8 cellular contexts compared by ENCODE assay signal in the genomic region with DNA sequence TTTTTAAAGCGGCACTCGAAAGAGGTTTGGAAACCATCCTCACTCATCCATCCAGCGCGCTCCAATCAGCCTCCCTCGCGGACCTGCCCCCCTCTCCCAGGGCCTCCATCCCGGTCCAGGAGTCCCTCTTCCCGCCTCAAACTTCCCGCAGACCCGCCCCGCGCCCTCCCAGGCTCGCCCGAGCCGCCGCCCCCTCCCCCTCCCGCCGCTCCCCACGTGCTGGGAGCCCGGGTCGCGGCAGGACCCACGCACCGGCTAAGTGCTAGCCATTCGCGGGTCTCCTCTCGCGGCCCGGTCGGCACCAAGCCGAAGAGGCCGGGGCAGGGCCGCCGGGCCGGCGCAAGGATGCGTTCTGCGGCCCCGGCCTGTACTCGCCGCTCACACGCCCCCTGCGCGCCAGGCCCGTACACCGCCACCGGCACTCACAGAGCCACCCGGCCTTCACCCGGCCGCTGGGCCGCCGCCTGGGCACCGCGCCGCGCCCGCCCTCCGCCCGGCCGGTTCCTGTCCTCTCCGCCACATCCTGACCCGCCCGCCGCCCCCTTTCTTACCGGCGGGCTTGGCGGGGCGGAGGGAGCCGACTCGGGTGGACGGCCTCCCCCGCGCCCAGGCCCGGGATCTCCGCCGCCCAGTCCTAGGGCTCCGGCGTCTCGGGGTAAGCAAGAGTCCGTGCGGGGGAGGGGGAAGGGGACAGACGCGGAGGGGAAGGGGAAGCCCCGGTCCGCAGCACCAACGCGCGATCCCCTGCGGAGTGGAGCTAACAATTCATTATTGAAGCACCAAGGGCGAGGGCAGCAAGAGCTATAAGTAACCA. TPM values are rescaled to one million over a fixed set of nuclear protein-coding genes. Genes with fewer than 3 reads are reported as not detected.
DNase-seq lines count a peak whose midpoint lies in the region; ATAC-seq and TF ChIP-seq lines count a peak whose summit lies in the region.

No MANE protein-coding gene starts in this region.

- H3K27ac Mint-ChIP-seq in T-cell: peak overlapping the region; percentile 99 to 100

- intact Hi-C loops in body of pancreas (cut with DNase I) (no loop called here), gastrocnemius medialis (cut with DNase I; ENCODE audit: low total_unique reads) (loop anchor here (5.0 kb wide), 1 partner anchor 1609 kb away; the partner anchor contains the start of gene FAM174A)

- no peaks in the 10 kb centered on the region for H3K9me3 Mint-ChIP-seq in T-cell

- peaks cover 31% of the 10 kb centered on the region for H3K36me3 ChIP-seq in HUES48 (ENCODE audit: control insufficient read depth, insufficient read depth, low read length)
- H3K36me3 ChIP-seq in body of pancreas (replicated peaks in 1 of 2; ENCODE audit: insufficient read depth in 1 of 2, low read depth in 2 of 2): peaks cover 0 to 5% of the 10 kb centered on the region in 2 donors
- H3K36me3 ChIP-seq in gastrocnemius medialis: peaks cover 0 to 18% of the 10 kb centered on the region in 2 donors

- H3K4me3 ChIP-seq in HUES48 (ENCODE audit: low read depth, low read length) (peak overlapping the region; percentile 84), body of pancreas (peak overlapping the region; percentile 6 to 77), iPS-11a (ENCODE audit: low read depth, low read length) (peak overlapping the region; percentile 76), gastrocnemius medialis (peak overlapping the region; percentile 77 to 93 (median 84))

- peaks cover 68 to 75% (median 71%) of the 10 kb centered on the region in 3 donors for H3K4me1 Mint-ChIP-seq in T-cell

- H3K27me3 ChIP-seq in HUES48 (ENCODE audit: control insufficient read depth, insufficient read depth, low read length): no peaks in the 10 kb centered on the region
- no peaks in the 10 kb centered on the region for H3K27me3 ChIP-seq in body of pancreas
- no peaks in the 10 kb centered on the region for H3K27me3 ChIP-seq in gastrocnemius medialis

- peaks cover 13% of the 10 kb centered on the region for H3K4me1 ChIP-seq in HUES48 (ENCODE audit: control insufficient read depth, insufficient read depth, low read length)
- H3K4me1 ChIP-seq in body of pancreas: peaks cover 42% of the 10 kb centered on the region
- H3K4me1 ChIP-seq in gastrocnemius medialis: peaks cover 48% of the 10 kb centered on the region in 2 donors

- WGBS in body of pancreas, 2 donors: 1 to 4% methylated on average over 7 to 87 of the region's 90 CpGs

- H3K9me3 ChIP-seq in HUES48 (ENCODE audit: control insufficient read depth, insufficient read depth, low read length) (no peaks in the 10 kb centered on the region), body of pancreas (no peaks in the 10 kb centered on the region), gastrocnemius medialis (no peaks in the 10 kb centered on the region)

- DNase-seq in DMS53 (lab: John Stamatoyannopoulos, UW): peak; percentile 90
- DNase-seq in T-cell: peak in 31 of 34 experiments; percentile 1 to 55 (median 26)
- DNase-seq in body of pancreas: peak; percentile 47 to 78 (median 61)
- peak; percentile 53 for DNase-seq in gastrocnemius medialis
- DNase-seq in DMS79 (lab: John Stamatoyannopoulos, UW): no peak

- CTCF ChIA-PET in T-cell (lab: Charles Lee): interaction anchor here in 1 of 2 donors (1.1 to 2.1 kb wide), 2 partner anchors 15 to 105 kb away, joined by 3 to 7 read pairs; no protein-coding TSS in a partner anchor

- no peak for TF ChIP-seq POLR2A in body of pancreas (IDR thresholded peaks at IDR 0.05)
- TF ChIP-seq POLR2A in gastrocnemius medialis (IDR thresholded peaks at IDR 0.05): no peak

- in situ Hi-C loops in gastrocnemius medialis (cut with MboI; ENCODE audit: low sequenced_read_pairs in 4 of 4): loop anchor here in 1 of 4 donors (10.0 kb wide), 1 partner anchor 153 kb away; the partner anchor contains the start of gene RGMB

- ATAC-seq in GM21423 (IDR thresholded peaks at IDR 0.05; ENCODE audit: unreplicated experiment) (peak; percentile 30), T-cell (replicated peaks in 1 of 4) (peak in 3 of 4 experiments; percentile 6 to 19 (median 18)), body of pancreas (peak; percentile 54), gastrocnemius medialis (peak; percentile 46 to 54)

- peaks cover 16% of the 10 kb centered on the region for H3K36me3 Mint-ChIP-seq in T-cell

- TF ChIP-seq CTCF in body of pancreas (IDR thresholded peaks at IDR 0.05): no peak
- TF ChIP-seq CTCF in gastrocnemius medialis (IDR thresholded peaks at IDR 0.05 in 4 of 5, conservative IDR thresholded peaks at IDR 0.05 in 1 of 5): peak in 1 of 5 experiments; percentile 14

- H3K27ac ChIP-seq in HUES48 (ENCODE audit: low read depth, low read length): peak overlapping the region; percentile 98
- peak overlapping the region; percentile 88 to 98 (median 97) for H3K27ac ChIP-seq in body of pancreas
- H3K27ac ChIP-seq in gastrocnemius medialis: peak overlapping the region; percentile 99 to 100 (median 99)

- H3K4me3 Mint-ChIP-seq in T-cell: peak overlapping the region; percentile 92 to 99 (median 97)

- peak overlapping the region; percentile 83 for H3K9ac ChIP-seq in HUES48 (ENCODE audit: low read depth, low read length)

- no peaks in the 10 kb centered on the region for H3K27me3 Mint-ChIP-seq in T-cell

- POLR2A ChIA-PET in T-cell (lab: Charles Lee): interaction anchor here (0.7 to 4.1 kb wide), 4 partner anchors 15 to 130 kb away, joined by 3 to 27 read pairs (median 4); no protein-coding TSS in a partner anchor

RNA-seq across cellular contexts. Expression of gene CHD1, which starts 0.6 kb away (rescaled TPM):
- total RNA-seq in T-cell (100 to 1,000 TPM in 2 of 5 donors, 10 to 100 TPM in 3; 61.5 to 150 (median 64.9) TPM), body of pancreas (10 to 100 TPM; 29.7 to 40.0 TPM), gastrocnemius medialis (10 to 100 TPM; 25.0 to 44.3 (median 33.8) TPM)
